ENCODE assay signal across 1 cellular context in the genomic region with DNA sequence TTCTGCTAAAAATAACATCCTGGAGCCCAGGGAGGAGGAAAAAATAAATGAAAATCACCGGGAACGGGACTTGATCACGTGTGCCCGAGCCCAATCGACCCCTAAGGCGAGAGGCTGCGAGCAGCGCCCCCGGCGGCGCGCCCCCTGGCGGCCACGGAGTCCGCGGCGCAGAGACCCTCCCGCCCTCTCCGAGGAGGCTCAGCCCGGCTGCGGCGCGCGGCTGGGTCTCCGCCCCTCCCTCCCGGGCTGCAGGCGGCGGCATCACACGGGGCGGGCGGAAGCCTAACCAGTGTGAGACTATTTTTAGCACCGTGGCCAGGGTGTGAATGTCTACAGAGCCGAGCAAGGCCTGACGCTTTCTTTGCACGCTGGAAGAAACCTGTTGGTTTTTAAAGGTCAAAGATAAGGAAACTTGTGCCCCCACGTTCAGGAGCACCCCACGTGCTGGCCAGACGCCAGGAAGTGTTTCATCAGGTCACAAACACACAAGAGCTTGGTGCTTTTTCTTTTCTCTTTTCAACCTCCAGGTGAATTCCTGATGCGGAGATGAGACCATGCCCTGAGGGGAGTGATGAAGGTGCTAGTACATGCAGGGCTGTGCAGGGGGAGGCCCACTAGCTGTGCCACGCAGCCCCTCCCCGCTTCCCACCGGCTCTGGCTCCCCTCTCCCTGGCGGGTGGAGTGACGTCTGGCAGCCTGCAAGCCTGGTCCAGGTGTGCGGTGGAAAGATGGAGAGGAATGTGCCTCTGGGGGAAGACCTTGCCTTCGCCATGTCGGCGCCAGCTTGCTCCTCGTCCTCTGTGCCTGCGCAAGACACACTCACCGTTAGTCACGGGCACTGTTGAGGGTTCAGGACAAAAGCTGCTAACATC.
TF ChIP-seq lines count a peak whose summit lies in the region.

No MANE protein-coding gene starts in this region.

TF ChIP-seq in H1, 55 proteins besides CTCF, POLR2A, EP300 and RAD21 (continued from another document):
- no peak for TF ChIP-seq PHF8 (conservative IDR thresholded peaks at IDR 0.05; ENCODE audit: low read depth, low read length)
- TF ChIP-seq CBX5 (IDR thresholded peaks at IDR 0.05; ENCODE audit: low read depth, low read length), result no peak
- TF ChIP-seq, protein P1, sequence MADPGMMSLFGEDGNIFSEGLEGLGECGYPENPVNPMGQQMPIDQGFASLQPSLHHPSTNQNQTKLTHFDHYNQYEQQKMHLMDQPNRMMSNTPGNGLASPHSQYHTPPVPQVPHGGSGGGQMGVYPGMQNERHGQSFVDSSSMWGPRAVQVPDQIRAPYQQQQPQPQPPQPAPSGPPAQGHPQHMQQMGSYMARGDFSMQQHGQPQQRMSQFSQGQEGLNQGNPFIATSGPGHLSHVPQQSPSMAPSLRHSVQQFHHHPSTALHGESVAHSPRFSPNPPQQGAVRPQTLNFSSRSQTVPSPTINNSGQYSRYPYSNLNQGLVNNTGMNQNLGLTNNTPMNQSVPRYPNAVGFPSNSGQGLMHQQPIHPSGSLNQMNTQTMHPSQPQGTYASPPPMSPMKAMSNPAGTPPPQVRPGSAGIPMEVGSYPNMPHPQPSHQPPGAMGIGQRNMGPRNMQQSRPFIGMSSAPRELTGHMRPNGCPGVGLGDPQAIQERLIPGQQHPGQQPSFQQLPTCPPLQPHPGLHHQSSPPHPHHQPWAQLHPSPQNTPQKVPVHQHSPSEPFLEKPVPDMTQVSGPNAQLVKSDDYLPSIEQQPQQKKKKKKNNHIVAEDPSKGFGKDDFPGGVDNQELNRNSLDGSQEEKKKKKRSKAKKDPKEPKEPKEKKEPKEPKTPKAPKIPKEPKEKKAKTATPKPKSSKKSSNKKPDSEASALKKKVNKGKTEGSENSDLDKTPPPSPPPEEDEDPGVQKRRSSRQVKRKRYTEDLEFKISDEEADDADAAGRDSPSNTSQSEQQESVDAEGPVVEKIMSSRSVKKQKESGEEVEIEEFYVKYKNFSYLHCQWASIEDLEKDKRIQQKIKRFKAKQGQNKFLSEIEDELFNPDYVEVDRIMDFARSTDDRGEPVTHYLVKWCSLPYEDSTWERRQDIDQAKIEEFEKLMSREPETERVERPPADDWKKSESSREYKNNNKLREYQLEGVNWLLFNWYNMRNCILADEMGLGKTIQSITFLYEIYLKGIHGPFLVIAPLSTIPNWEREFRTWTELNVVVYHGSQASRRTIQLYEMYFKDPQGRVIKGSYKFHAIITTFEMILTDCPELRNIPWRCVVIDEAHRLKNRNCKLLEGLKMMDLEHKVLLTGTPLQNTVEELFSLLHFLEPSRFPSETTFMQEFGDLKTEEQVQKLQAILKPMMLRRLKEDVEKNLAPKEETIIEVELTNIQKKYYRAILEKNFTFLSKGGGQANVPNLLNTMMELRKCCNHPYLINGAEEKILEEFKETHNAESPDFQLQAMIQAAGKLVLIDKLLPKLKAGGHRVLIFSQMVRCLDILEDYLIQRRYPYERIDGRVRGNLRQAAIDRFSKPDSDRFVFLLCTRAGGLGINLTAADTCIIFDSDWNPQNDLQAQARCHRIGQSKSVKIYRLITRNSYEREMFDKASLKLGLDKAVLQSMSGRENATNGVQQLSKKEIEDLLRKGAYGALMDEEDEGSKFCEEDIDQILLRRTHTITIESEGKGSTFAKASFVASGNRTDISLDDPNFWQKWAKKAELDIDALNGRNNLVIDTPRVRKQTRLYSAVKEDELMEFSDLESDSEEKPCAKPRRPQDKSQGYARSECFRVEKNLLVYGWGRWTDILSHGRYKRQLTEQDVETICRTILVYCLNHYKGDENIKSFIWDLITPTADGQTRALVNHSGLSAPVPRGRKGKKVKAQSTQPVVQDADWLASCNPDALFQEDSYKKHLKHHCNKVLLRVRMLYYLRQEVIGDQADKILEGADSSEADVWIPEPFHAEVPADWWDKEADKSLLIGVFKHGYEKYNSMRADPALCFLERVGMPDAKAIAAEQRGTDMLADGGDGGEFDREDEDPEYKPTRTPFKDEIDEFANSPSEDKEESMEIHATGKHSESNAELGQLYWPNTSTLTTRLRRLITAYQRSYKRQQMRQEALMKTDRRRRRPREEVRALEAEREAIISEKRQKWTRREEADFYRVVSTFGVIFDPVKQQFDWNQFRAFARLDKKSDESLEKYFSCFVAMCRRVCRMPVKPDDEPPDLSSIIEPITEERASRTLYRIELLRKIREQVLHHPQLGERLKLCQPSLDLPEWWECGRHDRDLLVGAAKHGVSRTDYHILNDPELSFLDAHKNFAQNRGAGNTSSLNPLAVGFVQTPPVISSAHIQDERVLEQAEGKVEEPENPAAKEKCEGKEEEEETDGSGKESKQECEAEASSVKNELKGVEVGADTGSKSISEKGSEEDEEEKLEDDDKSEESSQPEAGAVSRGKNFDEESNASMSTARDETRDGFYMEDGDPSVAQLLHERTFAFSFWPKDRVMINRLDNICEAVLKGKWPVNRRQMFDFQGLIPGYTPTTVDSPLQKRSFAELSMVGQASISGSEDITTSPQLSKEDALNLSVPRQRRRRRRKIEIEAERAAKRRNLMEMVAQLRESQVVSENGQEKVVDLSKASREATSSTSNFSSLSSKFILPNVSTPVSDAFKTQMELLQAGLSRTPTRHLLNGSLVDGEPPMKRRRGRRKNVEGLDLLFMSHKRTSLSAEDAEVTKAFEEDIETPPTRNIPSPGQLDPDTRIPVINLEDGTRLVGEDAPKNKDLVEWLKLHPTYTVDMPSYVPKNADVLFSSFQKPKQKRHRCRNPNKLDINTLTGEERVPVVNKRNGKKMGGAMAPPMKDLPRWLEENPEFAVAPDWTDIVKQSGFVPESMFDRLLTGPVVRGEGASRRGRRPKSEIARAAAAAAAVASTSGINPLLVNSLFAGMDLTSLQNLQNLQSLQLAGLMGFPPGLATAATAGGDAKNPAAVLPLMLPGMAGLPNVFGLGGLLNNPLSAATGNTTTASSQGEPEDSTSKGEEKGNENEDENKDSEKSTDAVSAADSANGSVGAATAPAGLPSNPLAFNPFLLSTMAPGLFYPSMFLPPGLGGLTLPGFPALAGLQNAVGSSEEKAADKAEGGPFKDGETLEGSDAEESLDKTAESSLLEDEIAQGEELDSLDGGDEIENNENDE (IDR thresholded peaks at IDR 0.05; ENCODE audit: insufficient replicate concordance, low read length), result no peak
- no peak for TF ChIP-seq NANOG (IDR thresholded peaks at IDR 0.05; ENCODE audit: insufficient read depth, low read depth, low read length, poor library complexity, severe bottlenecking)
- 0 out of 2 replicates have a peak, but pooled peaks have one; percentile 53 for TF ChIP-seq CHD2 (IDR thresholded peaks at IDR 0.05; ENCODE audit: low read length)
- TF ChIP-seq, protein P2, sequence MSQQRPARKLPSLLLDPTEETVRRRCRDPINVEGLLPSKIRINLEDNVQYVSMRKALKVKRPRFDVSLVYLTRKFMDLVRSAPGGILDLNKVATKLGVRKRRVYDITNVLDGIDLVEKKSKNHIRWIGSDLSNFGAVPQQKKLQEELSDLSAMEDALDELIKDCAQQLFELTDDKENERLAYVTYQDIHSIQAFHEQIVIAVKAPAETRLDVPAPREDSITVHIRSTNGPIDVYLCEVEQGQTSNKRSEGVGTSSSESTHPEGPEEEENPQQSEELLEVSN (IDR thresholded peaks at IDR 0.05), result peak; percentile 24; the same call in 1 of the 2 replicates
- TF ChIP-seq MAFK (IDR thresholded peaks at IDR 0.05; ENCODE audit: low read depth, low read length), result no peak
- TF ChIP-seq SP2 (IDR thresholded peaks at IDR 0.05; ENCODE audit: low read length), result no peak
- TF ChIP-seq, protein P3, sequence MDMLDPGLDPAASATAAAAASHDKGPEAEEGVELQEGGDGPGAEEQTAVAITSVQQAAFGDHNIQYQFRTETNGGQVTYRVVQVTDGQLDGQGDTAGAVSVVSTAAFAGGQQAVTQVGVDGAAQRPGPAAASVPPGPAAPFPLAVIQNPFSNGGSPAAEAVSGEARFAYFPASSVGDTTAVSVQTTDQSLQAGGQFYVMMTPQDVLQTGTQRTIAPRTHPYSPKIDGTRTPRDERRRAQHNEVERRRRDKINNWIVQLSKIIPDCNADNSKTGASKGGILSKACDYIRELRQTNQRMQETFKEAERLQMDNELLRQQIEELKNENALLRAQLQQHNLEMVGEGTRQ (IDR thresholded peaks at IDR 0.05; ENCODE audit: low read length), result peak; percentile 88
- TF ChIP-seq HDAC2 (IDR thresholded peaks at IDR 0.05; ENCODE audit: borderline replicate concordance in 1 of 2, low read depth in 2 of 2, low read length in 2 of 2), result peak in 1 of 2 experiments; percentile 47; a peak in 1 of 4 replicates
- no peak for TF ChIP-seq SUZ12 (IDR thresholded peaks at IDR 0.05; ENCODE audit: low read length)
- no peak for TF ChIP-seq CHD1 (IDR thresholded peaks at IDR 0.05; ENCODE audit: low read depth, low read length)
- TF ChIP-seq CBX8 (IDR thresholded peaks at IDR 0.05; ENCODE audit: borderline replicate concordance, low read depth, low read length), result no peak
- no peak for TF ChIP-seq CEBPB (IDR thresholded peaks at IDR 0.05; ENCODE audit: low read depth, low read length)
- TF ChIP-seq CREB1 (IDR thresholded peaks at IDR 0.05), result 0 out of 2 replicates have a peak, but pooled peaks have one; percentile 21
- peak; percentile 39 for TF ChIP-seq KDM4A (IDR thresholded peaks at IDR 0.05; ENCODE audit: low read depth, low read length, severe bottlenecking)
- no peak for TF ChIP-seq TCF12 (IDR thresholded peaks at IDR 0.05; ENCODE audit: low read depth, low read length)
- TF ChIP-seq, protein P4, sequence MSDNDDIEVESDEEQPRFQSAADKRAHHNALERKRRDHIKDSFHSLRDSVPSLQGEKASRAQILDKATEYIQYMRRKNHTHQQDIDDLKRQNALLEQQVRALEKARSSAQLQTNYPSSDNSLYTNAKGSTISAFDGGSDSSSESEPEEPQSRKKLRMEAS (IDR thresholded peaks at IDR 0.05), result peak; percentile 77
- TF ChIP-seq POU5F1 (IDR thresholded peaks at IDR 0.05; ENCODE audit: low read depth, low read length), result no peak
- TF ChIP-seq, protein P5, sequence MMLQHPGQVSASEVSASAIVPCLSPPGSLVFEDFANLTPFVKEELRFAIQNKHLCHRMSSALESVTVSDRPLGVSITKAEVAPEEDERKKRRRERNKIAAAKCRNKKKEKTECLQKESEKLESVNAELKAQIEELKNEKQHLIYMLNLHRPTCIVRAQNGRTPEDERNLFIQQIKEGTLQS (IDR thresholded peaks at IDR 0.05; ENCODE audit: insufficient read depth, low read depth, low read length), result peak; percentile 84
- peak; percentile 44 for TF ChIP-seq POLR2AphosphoS5 (IDR thresholded peaks at IDR 0.05; ENCODE audit: low read depth, low read length)
- TF ChIP-seq ASH2L (IDR thresholded peaks at IDR 0.05; ENCODE audit: low read length), result peak; percentile 93
- TF ChIP-seq RNF2 (IDR thresholded peaks at IDR 0.05; ENCODE audit: borderline replicate concordance, low read depth, low read length, missing control alignments, poor library complexity, severe bottlenecking), result no peak
- TF ChIP-seq SRF (IDR thresholded peaks at IDR 0.05; ENCODE audit: low read depth, low read length), result peak; percentile 21; the same call in 1 of the 2 replicates
- no peak for TF ChIP-seq RFX5 (IDR thresholded peaks at IDR 0.05; ENCODE audit: borderline replicate concordance, low read depth, low read length)
- 0 out of 2 replicates have a peak, but pooled peaks have one; percentile 20 for TF ChIP-seq BACH1 (IDR thresholded peaks at IDR 0.05; ENCODE audit: low read length)
- no peak for TF ChIP-seq EGR1 (IDR thresholded peaks at IDR 0.05; ENCODE audit: borderline replicate concordance, low read depth, low read length)
- no peak for TF ChIP-seq BRCA1 (IDR thresholded peaks at IDR 0.05; ENCODE audit: low read depth, low read length)
- TF ChIP-seq SIX5 (IDR thresholded peaks at IDR 0.05; ENCODE audit: low read depth, low read length), result no peak
- 0 out of 2 replicates have a peak, but pooled peaks have one; percentile 26 for TF ChIP-seq JUND (IDR thresholded peaks at IDR 0.05; ENCODE audit: low read length)
- TF ChIP-seq JUN (IDR thresholded peaks at IDR 0.05; ENCODE audit: low read depth, low read length), result no peak
- no peak for TF ChIP-seq KDM1A (IDR thresholded peaks at IDR 0.05; ENCODE audit: borderline replicate concordance, low read length)
- TF ChIP-seq SAP30 (IDR thresholded peaks at IDR 0.05; ENCODE audit: insufficient read depth, insufficient replicate concordance, low read length), result no peak
- no peak; the same call in 1 of the 2 replicates for TF ChIP-seq SP4 (IDR thresholded peaks at IDR 0.05; ENCODE audit: low read length)
- TF ChIP-seq ZNF274 (IDR thresholded peaks at IDR 0.05; ENCODE audit: borderline replicate concordance, extremely low read depth, low read length), result no peak
- TF ChIP-seq SIN3A (conservative IDR thresholded peaks at IDR 0.05 in 1 of 2, IDR thresholded peaks at IDR 0.05 in 1 of 2; ENCODE audit: low read depth in 1 of 2, low read length in 2 of 2), result peak in 1 of 2 experiments; percentile 58; a peak in 2 of 4 replicates
- 0 out of 2 replicates have a peak, but pooled peaks have one; percentile 28 for TF ChIP-seq FOSL1 (IDR thresholded peaks at IDR 0.05; ENCODE audit: insufficient read depth, low read depth, low read length)
- TF ChIP-seq GTF2F1 (IDR thresholded peaks at IDR 0.05; ENCODE audit: borderline replicate concordance, low read depth, low read length), result no peak
- no peak for TF ChIP-seq RXRA (IDR thresholded peaks at IDR 0.05; ENCODE audit: insufficient read depth, low read depth, low read length)
- no peak for TF ChIP-seq KDM5A (IDR thresholded peaks at IDR 0.05; ENCODE audit: low read length)
- no peak for TF ChIP-seq BCL11A (IDR thresholded peaks at IDR 0.05; ENCODE audit: low read depth in 2 of 2, low read length in 2 of 2)
- TF ChIP-seq TAF1 (IDR thresholded peaks at IDR 0.05; ENCODE audit: low read depth, low read length), result 0 out of 2 replicates have a peak, but pooled peaks have one; percentile 36
- TF ChIP-seq GABPA (IDR thresholded peaks at IDR 0.05; ENCODE audit: borderline replicate concordance, insufficient read depth, low read length), result peak; percentile 43; the same call in 1 of the 2 replicates
- peak; percentile 45 for TF ChIP-seq TAF7 (optimal IDR thresholded peaks at IDR 0.05; ENCODE audit: borderline replicate concordance, low read depth, low read length)
- no peak for TF ChIP-seq YY1 (IDR thresholded peaks at IDR 0.05; ENCODE audit: low read depth, low read length)
- TF ChIP-seq NRF1 (IDR thresholded peaks at IDR 0.05; ENCODE audit: low read depth, low read length), result no peak
